Comparison of ENCODE assay signal across 8 cellular contexts in the genomic region with DNA sequence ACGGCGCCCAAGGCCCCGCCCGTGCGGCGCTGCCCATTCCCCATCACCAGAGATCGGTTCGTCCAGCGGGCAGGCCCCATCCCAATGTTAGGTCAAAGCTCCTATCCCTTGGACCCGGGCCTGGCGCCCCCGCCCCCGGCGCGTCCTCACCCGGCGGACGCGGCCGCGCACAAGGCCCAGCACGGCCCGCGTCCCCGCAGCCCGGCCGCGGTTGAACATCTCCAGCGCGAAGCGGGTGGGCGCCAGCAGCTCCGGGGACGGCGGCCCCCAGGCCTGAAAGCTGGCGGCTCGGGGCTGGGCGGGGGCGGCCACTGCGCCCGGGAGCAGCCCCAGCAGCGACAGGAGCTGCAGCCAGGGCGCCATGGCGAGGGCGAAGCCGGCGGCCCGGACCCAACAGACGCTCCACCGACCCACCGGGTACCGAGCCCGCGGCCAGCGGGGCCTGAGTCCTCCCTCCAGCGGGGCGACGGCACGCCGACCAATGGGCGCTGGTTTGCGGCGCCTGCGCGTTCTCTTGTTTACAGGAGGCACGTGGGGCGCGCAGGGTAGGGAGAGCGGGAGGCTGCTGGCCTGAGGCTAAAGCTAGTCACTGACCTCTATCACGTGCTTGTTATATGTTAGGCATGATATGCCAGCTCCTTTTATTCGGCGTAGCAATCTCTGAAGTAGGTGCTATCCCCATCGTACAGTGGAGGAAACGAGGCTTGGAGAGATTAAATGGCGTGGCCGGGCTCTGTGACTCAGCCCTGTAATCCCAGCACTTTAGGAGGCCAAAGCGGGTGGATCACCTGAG. TPM values are rescaled to one million over a fixed set of nuclear protein-coding genes. Genes with fewer than 3 reads are reported as not detected.
A peak's percentile ranks its signal among the peaks of the same experiment; 100 is the strongest.
DNase-seq lines count a peak whose midpoint lies in the region; TF ChIP-seq lines count a peak whose summit lies in the region.

A gene (minus strand): TSS at position 483 of the 793 bp plus-strand sequence. CDS start 120 bp downstream, at position 363.

- H3K9me3 ChIP-seq in HUES6 (ENCODE audit: control insufficient read depth, insufficient read depth, low read depth, low read length) (no peaks in the 10 kb centered on the region), neuronal stem cell (replicated peaks in 1 of 2; ENCODE audit: control insufficient read depth in 2 of 2, insufficient read depth in 1 of 2, low read depth in 1 of 2, low read length in 2 of 2) (no peaks in the 10 kb centered on the region)

- H2AFZ ChIP-seq in neuronal stem cell (ENCODE audit: low read length) = no peak within 1 kb of the TSS

- H3K4ac ChIP-seq in neuronal stem cell (ENCODE audit: low read length) = no peak within 1 kb of the TSS

- H3K18ac ChIP-seq in neuronal stem cell (ENCODE audit: low read length) = peak within 1 kb of the TSS; percentile 56

- H3K4me3 ChIP-seq in HUES6 (ENCODE audit: low read depth, low read length) (peak within 1 kb of the TSS; percentile 43; the same call in 1 of the 2 replicates), neuronal stem cell (ENCODE audit: low read length in 2 of 2) (peak within 1 kb of the TSS in 1 of 2 donors; percentile 55)

- H3K36me3 ChIP-seq in HUES6 (ENCODE audit: control insufficient read depth, insufficient read depth, low read length) (peaks cover 16% of the 10 kb centered on the region), neuronal stem cell (replicated peaks in 1 of 2; ENCODE audit: control insufficient read depth in 2 of 2, insufficient read depth in 2 of 2, low read length in 2 of 2) (no peaks in the 10 kb centered on the region)

- H3K4me1 ChIP-seq in HUES6 (ENCODE audit: control insufficient read depth, insufficient read depth, low read length) = peaks cover 34% of the 10 kb centered on the region
- peaks cover 9 to 13% of the 10 kb centered on the region in 2 donors for H3K4me1 ChIP-seq in neuronal stem cell (ENCODE audit: control insufficient read depth in 2 of 2, insufficient read depth in 1 of 2, low read depth in 1 of 2, low read length in 2 of 2)

- peak; percentile 92 for DNase-seq in COLO829 (ENCODE audit: low spot score)
- peak; percentile 82 for DNase-seq in RPMI7951 (ENCODE audit: low read depth)
- DNase-seq in activated effector memory CD4-positive, alpha-beta T cell treated with anti-CD3 and anti-CD28 coated beads, Interleukin-2, amount 50 U/mL, for 16 hours = peak; percentile 89
- DNase-seq in fibroblast of peridontal ligament (ENCODE audit: extremely low read depth) = peak; percentile 57
- DNase-seq in neuronal stem cell (ENCODE audit: low spot score) = no peak
- DNase-seq in NCI-H524 treated with DMSO at 0.1 percent for 48 hours (lab: John Stamatoyannopoulos, UW) = no peak

- H2BK15ac ChIP-seq in neuronal stem cell (ENCODE audit: low read length) = no peak within 1 kb of the TSS

- no peak within 1 kb of the TSS for H2BK120ac ChIP-seq in neuronal stem cell (ENCODE audit: low read depth, low read length)

- no peaks in the 10 kb centered on the region; the same call in 1 of the 2 replicates for H3K27me3 ChIP-seq in HUES6 (ENCODE audit: control insufficient read depth, insufficient read depth, low read length)
- peaks cover 0 to 4% (median 0%) of the 10 kb centered on the region in 3 experiments for H3K27me3 ChIP-seq in neuronal stem cell (ENCODE audit: control insufficient read depth in 3 of 3, insufficient read depth in 3 of 3, low read depth in 1 of 3, low read length in 3 of 3)

- H3K23ac ChIP-seq in neuronal stem cell (ENCODE audit: low read depth, low read length, poor library complexity) = no peak within 1 kb of the TSS

- peak within 1 kb of the TSS; percentile 56 for H3K14ac ChIP-seq in neuronal stem cell (ENCODE audit: low read length)

- peak within 1 kb of the TSS; percentile 8 for H2BK12ac ChIP-seq in neuronal stem cell (ENCODE audit: low read length)

- peak within 1 kb of the TSS; percentile 3 for H3K9ac ChIP-seq in HUES6 (ENCODE audit: low read length)
- peak within 1 kb of the TSS; percentile 4 for H3K9ac ChIP-seq in neuronal stem cell (ENCODE audit: low read depth, low read length, poor library complexity)

- H2AK5ac ChIP-seq in neuronal stem cell (ENCODE audit: low read depth, low read length) = peak within 1 kb of the TSS; percentile 27

- H3K27ac ChIP-seq in HUES6 (ENCODE audit: low read depth, low read length) (peak within 1 kb of the TSS; percentile 4; the same call in 1 of the 2 replicates), neuronal stem cell (replicated peaks; ENCODE audit: low read length) (no peak within 1 kb of the TSS)

- peak within 1 kb of the TSS; percentile 82 for H4K8ac ChIP-seq in neuronal stem cell (ENCODE audit: low read depth, low read length)

- WGBS in neuronal stem cell (ENCODE audit: extremely low coverage in 2 of 2, insufficient read length in 2 of 2, insufficient replicate concordance in 1 of 2), 2 donors = no CpG with 5 or more reads among the region's 77 CpGs

- no peak within 1 kb of the TSS for H2BK5ac ChIP-seq in neuronal stem cell (ENCODE audit: low read length)

- H3K79me1 ChIP-seq in neuronal stem cell (ENCODE audit: low read depth, low read length) = no peaks in the 10 kb centered on the region

- TF ChIP-seq CTCF in subcutaneous adipose tissue (IDR thresholded peaks at IDR 0.05; ENCODE audit: low read depth) = no peak

- no peak within 1 kb of the TSS for H4K91ac ChIP-seq in neuronal stem cell (ENCODE audit: low read depth, low read length, poor library complexity)

- H3K4me2 ChIP-seq in neuronal stem cell (ENCODE audit: insufficient read depth, low read length, poor library complexity, severe bottlenecking) = peak within 1 kb of the TSS; percentile 4

RNA-seq across cellular contexts. Expression of the gene that starts here (rescaled TPM):
- total RNA-seq in RPMI7951 (2014; rRNA removed; shearing (Covaris generic)) = 26.3 and 27.5 TPM in 2 replicates
- 1.3 TPM for polyA plus RNA-seq in neuronal stem cell (2013, experiment 1 of 2)
- polyA plus RNA-seq in neuronal stem cell (2013, experiment 2 of 2) = 1.2 TPM
- total RNA-seq in subcutaneous adipose tissue = 100 to 1,000 TPM in 3 of 4 donors, 10 to 100 TPM in 1; 55.9 to 196 (median 121) TPM

Comparison
In these comparisons a context has a peak if more than half of its experiments do, and no peak if none do; other contexts are left out.
1. DNase-seq: peak in COLO829 (single experiment), RPMI7951 (single experiment), activated effector memory CD4-positive, alpha-beta T cell treated with anti-CD3 and anti-CD28 coated beads, Interleukin-2, amount 50 U/mL, for 16 hours (single experiment) and fibroblast of peridontal ligament (single experiment); none in neuronal stem cell (single experiment) and NCI-H524 treated with DMSO at 0.1 percent for 48 hours (single experiment).